Comparison of ENCODE assay signal across 8 cellular contexts in the genomic region with DNA sequence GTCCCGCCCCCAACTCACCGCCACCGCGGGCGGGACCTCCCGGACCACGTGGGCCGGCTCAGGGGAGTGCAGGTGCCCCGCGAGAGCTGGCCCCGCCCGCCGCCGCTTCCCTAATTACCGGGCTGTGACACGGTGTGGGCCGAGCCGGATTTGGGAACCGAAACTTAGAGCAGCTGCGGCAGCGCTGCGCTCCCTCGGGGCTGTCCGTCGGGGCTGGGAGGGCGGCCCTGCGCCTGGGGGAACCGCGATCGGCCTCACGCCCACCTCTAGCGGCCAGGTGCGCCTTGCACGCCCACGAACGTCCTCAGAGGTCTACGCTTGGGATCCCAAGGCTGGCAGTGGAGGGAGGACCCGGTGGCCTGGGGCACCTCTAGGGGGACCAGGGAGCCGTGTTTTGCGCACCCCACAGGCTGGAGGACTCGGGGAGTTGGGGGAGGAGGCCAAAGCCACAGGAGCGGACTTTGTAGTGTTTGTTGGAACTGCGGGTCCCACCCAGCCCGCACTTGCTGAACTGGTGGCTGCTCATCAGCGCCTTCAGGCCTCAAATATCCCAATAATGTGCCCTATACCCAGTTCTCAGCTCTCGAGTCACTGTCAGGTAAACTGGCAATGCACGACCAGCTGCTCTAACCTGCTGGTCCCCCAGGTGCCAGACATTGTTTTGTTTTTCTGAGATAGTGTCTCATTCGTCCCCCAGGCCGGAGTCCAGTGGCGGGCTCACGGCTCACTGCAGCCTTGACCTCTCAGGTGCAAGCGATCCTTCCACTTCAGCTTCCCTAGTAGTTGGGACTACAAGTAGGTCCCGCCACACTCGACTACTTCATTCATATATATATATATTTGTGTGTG.
DNase-seq lines count a peak whose midpoint lies in the region; ATAC-seq lines count a peak whose summit lies in the region.

No MANE protein-coding gene starts in this region.

- ATAC-seq in HG02678 (IDR thresholded peaks at IDR 0.05; ENCODE audit: unreplicated experiment) = peak; percentile 68
- peak; percentile 77 for ATAC-seq in memory B cell (ENCODE audit: low read depth)

- H3K4me3 Mint-ChIP-seq in memory B cell = peak overlapping the region; percentile 87

- H3K4me1 Mint-ChIP-seq in memory B cell = peaks cover 50% of the 10 kb centered on the region

- no peaks in the 10 kb centered on the region for H3K9me3 Mint-ChIP-seq in memory B cell

- peak overlapping the region; percentile 95 for H3K27ac Mint-ChIP-seq in memory B cell

- H3K36me3 Mint-ChIP-seq in memory B cell = peaks cover 2% of the 10 kb centered on the region

- no peaks in the 10 kb centered on the region for H3K27me3 Mint-ChIP-seq in memory B cell

- peak overlapping the region; percentile 39 for H3K27ac ChIP-seq in cingulate gyrus (ENCODE audit: low read depth, low read length)

- DNase-seq in NCI-H2029 (lab: John Stamatoyannopoulos, UW) (peak; percentile 24), NCI-H2029 treated with DMSO at 0.1 percent for 48 hours (lab: John Stamatoyannopoulos, UW) (no peak), NCI-H128 (lab: John Stamatoyannopoulos, UW; ENCODE audit: unreplicated experiment) (peak; percentile 25), memory B cell (ENCODE audit: low spot score in 2 of 2) (peak; percentile 93 to 97)
- DNase-seq in activated CD4-positive, CD25-positive, alpha-beta regulatory T cell treated with anti-CD3 and anti-CD28 coated beads, Interleukin-2, amount 50 U/mL, for 72 hours = peak; percentile 75
- peak; percentile 72 for DNase-seq in stimulated activated CD8-positive, alpha-beta memory T cell treated with anti-CD3 and anti-CD28 coated beads, Interleukin-12 subunit alpha, Interleukin-12 subunit beta, amount 100 ng/mL, for 4 hours (ENCODE audit: low read depth)
